Comparison of ENCODE assay signal across 1 cellular context in the genomic region with DNA sequence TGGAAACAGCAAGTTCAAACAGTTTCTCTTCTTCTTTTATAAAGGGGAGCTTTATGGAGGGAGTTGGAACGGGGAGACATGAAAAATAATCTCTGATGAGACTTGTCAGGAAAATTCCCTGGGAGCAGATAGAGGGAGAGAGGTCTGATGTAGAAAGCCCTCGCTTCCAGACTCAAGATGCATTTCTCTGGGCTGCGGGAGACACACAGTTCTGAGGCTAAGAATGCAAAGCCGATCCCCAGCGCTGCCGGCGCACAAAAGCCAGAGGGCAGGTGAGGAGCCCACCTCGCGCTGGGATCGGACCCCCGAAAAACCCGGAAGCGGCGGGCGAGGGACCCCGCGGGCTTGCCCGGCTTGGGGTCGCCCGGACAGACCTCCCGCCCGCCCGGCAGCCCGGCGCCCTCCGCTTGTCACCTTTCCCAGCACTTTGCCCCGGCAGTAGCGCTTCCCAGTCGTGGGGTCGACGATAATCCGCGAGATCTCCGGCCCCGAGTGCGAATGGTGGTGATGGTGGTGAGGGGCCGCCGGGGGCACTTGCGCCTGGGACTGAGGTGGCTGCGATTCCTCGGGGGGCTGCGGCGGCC.
TF ChIP-seq lines count a peak whose summit lies in the region.

No MANE protein-coding gene starts in this region.

TF ChIP-seq in GM12878, 131 proteins besides CTCF, POLR2A, EP300 and RAD21:
- TF ChIP-seq, protein P1, sequence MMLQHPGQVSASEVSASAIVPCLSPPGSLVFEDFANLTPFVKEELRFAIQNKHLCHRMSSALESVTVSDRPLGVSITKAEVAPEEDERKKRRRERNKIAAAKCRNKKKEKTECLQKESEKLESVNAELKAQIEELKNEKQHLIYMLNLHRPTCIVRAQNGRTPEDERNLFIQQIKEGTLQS (IDR thresholded peaks at IDR 0.05; ENCODE audit: borderline replicate concordance, extremely low read depth, low read depth, low read length): no peak
- TF ChIP-seq, protein P2, sequence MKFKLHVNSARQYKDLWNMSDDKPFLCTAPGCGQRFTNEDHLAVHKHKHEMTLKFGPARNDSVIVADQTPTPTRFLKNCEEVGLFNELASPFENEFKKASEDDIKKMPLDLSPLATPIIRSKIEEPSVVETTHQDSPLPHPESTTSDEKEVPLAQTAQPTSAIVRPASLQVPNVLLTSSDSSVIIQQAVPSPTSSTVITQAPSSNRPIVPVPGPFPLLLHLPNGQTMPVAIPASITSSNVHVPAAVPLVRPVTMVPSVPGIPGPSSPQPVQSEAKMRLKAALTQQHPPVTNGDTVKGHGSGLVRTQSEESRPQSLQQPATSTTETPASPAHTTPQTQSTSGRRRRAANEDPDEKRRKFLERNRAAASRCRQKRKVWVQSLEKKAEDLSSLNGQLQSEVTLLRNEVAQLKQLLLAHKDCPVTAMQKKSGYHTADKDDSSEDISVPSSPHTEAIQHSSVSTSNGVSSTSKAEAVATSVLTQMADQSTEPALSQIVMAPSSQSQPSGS (IDR thresholded peaks at IDR 0.05; ENCODE audit: low read length): no peak
- TF ChIP-seq CHD2 (IDR thresholded peaks at IDR 0.05; ENCODE audit: borderline replicate concordance, low read depth, low read length) (no peak), MYB (IDR thresholded peaks at IDR 0.05; ENCODE audit: borderline replicate concordance, low read depth, low read length) (no peak), EED (IDR thresholded peaks at IDR 0.05; ENCODE audit: low read depth) (no peak), MEF2A (IDR thresholded peaks at IDR 0.05; ENCODE audit: insufficient read depth, low read depth, low read length) (no peak), JUNB (IDR thresholded peaks at IDR 0.05) (no peak), ZNF217 (IDR thresholded peaks at IDR 0.05) (no peak), DPF2 (IDR thresholded peaks at IDR 0.05) (no peak), HDAC6 (IDR thresholded peaks at IDR 0.05; ENCODE audit: unreplicated experiment) (no peak)
